ENCODE assay signal across 1 cellular context in genomic region chr19:33304760-33305647, GRCh38.
TF ChIP-seq lines count a peak whose summit lies in the region.

No MANE protein-coding gene starts in this region.

TF ChIP-seq in HepG2, 621 proteins besides CTCF, POLR2A, EP300 and RAD21 (continued from another document and continues in another):
- TF ChIP-seq ZNF276 (CRISPR knock-in tag; IDR thresholded peaks at IDR 0.05; ENCODE audit: low read depth) (no peak), ELF3 (CRISPR knock-in tag; IDR thresholded peaks at IDR 0.05) (no peak), ZNF569 (CRISPR knock-in tag; IDR thresholded peaks at IDR 0.05; ENCODE audit: borderline replicate concordance) (no peak), AHR (CRISPR knock-in tag; IDR thresholded peaks at IDR 0.05) (no peak), THAP7 (CRISPR knock-in tag; IDR thresholded peaks at IDR 0.05) (no peak), E2F5 (CRISPR knock-in tag; conservative IDR thresholded peaks at IDR 0.05) (no peak), ZSCAN5A (CRISPR knock-in tag; IDR thresholded peaks at IDR 0.05; ENCODE audit: borderline replicate concordance) (no peak), ZMYM4 (CRISPR knock-in tag; IDR thresholded peaks at IDR 0.05) (0 out of 2 replicates have a peak, but pooled peaks have one; percentile 64), KDM5A (IDR thresholded peaks at IDR 0.05; ENCODE audit: borderline replicate concordance, low read length) (no peak), ZNF234 (CRISPR knock-in tag; conservative IDR thresholded peaks at IDR 0.05) (no peak), DNMT1 (CRISPR knock-in tag; IDR thresholded peaks at IDR 0.05) (0 out of 2 replicates have a peak, but pooled peaks have one; percentile 45), ZNF275 (CRISPR knock-in tag; IDR thresholded peaks at IDR 0.05; ENCODE audit: borderline replicate concordance) (no peak), NONO (IDR thresholded peaks at IDR 0.05) (no peak), NONO (CRISPR knock-in tag; conservative IDR thresholded peaks at IDR 0.05) (peak; percentile 39; the same call in 1 of the 2 replicates), ZBTB21 (CRISPR knock-in tag; IDR thresholded peaks at IDR 0.05) (no peak), NR2F1 (CRISPR knock-in tag; IDR thresholded peaks at IDR 0.05) (no peak), ZNF737 (CRISPR knock-in tag; IDR thresholded peaks at IDR 0.05; ENCODE audit: borderline replicate concordance) (no peak), ZNF282 (IDR thresholded peaks at IDR 0.05; ENCODE audit: partially characterized antibody) (no peak), TEAD3 (CRISPR knock-in tag; optimal IDR thresholded peaks at IDR 0.05; ENCODE audit: borderline replicate concordance) (no peak), ZNF205 (CRISPR knock-in tag; IDR thresholded peaks at IDR 0.05) (no peak; the same call in 1 of the 2 replicates), MAF1 (CRISPR knock-in tag; IDR thresholded peaks at IDR 0.05; ENCODE audit: borderline replicate concordance) (no peak), PAF1 (CRISPR knock-in tag; IDR thresholded peaks at IDR 0.05) (no peak), ZNF713 (CRISPR knock-in tag; IDR thresholded peaks at IDR 0.05) (no peak), ZNF446 (CRISPR knock-in tag; IDR thresholded peaks at IDR 0.05) (no peak), POGZ (CRISPR knock-in tag; IDR thresholded peaks at IDR 0.05) (no peak), ZBED4 (CRISPR knock-in tag; IDR thresholded peaks at IDR 0.05; ENCODE audit: borderline replicate concordance) (peak; percentile 3; the same call in 1 of the 2 replicates), PHF5A (CRISPR knock-in tag; IDR thresholded peaks at IDR 0.05; ENCODE audit: low read depth, unreplicated experiment) (no peak), ZBTB7B (CRISPR knock-in tag; IDR thresholded peaks at IDR 0.05) (no peak), AGO1 (IDR thresholded peaks at IDR 0.05; ENCODE audit: low read depth, low read length, poor library complexity, severe bottlenecking) (no peak), CEBPB (IDR thresholded peaks at IDR 0.05; ENCODE audit: borderline replicate concordance, low read depth, low read length) (no peak), ZNF761 (CRISPR knock-in tag; conservative IDR thresholded peaks at IDR 0.05) (no peak), ZNF407 (CRISPR knock-in tag; IDR thresholded peaks at IDR 0.05; ENCODE audit: not compliant biosample characterization) (no peak), NPAS2 (CRISPR knock-in tag; IDR thresholded peaks at IDR 0.05; ENCODE audit: borderline replicate concordance) (no peak), KAT8 (CRISPR knock-in tag; IDR thresholded peaks at IDR 0.05) (no peak), ZSCAN22 (CRISPR knock-in tag; IDR thresholded peaks at IDR 0.05) (no peak), ELF1 (CRISPR knock-in tag; IDR thresholded peaks at IDR 0.05) (no peak), ZFX (CRISPR knock-in tag; IDR thresholded peaks at IDR 0.05; ENCODE audit: low read depth) (peak; percentile 67), SRSF1 (optimal IDR thresholded peaks at IDR 0.05; ENCODE audit: low read depth, low read length) (no peak), ZNF253 (CRISPR knock-in tag; IDR thresholded peaks at IDR 0.05; ENCODE audit: borderline replicate concordance) (no peak), RXRA (CRISPR knock-in tag; IDR thresholded peaks at IDR 0.05) (0 out of 2 replicates have a peak, but pooled peaks have one; percentile 16), JUND (CRISPR knock-in tag; IDR thresholded peaks at IDR 0.05) (no peak), PAXIP1 (CRISPR knock-in tag; conservative IDR thresholded peaks at IDR 0.05) (peak; percentile 30; the same call in 1 of the 2 replicates)
